In the genomic region with DNA sequence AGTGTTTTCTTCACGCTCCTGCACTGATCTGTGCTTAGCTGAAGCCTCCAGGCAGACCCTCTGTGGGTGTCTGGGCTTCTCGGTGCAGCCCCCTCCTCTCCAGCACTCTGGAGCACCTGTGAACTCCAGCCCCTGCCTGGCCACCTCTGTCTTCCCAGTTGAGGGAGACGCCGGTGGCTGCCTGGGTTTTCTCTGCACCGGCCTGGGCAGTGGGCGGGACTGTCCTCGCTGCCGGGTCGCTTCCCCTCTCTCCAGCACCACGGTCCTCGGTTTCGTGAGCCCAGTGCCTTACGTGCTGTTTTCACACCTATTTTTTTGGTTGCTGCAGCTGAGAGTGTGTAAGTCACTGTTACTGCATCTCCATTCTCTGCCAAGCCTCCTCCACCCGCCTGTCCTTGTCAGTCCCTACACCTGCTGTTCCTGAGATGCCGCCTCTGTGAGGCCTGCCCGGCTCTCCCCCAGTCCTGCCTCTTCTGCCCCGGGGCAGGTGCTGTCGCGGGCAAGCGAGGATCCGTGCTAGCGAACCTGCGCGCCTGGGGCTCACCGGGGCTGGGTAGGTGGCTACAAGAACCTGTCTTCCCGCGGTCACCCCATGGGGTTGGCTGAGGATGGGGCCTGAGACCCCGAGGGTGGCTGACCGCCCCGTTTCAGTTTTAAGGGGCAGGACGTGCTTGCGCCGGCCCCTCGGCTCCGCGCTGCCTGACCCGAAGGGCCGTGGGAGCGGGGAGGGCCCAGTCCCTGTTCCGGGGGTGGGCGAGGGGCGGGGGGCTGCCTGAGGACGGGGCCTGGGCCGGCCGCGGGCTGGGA, we compare ENCODE assay signal across 8 cellular contexts. TPM values are rescaled to one million over a fixed set of nuclear protein-coding genes. Genes with fewer than 3 reads are reported as not detected.
DNase-seq lines count a peak whose midpoint lies in the region; ATAC-seq and TF ChIP-seq lines count a peak whose summit lies in the region.

No MANE protein-coding gene starts in this region.

- H3K9me2 ChIP-seq in HCT116 (ENCODE audit: insufficient read depth): no peaks in the 10 kb centered on the region

- TF ChIP-seq RAD21 in HCT116 (IDR thresholded peaks at IDR 0.05; ENCODE audit: low read depth): no peak

- CTCF ChIA-PET in HCT116 (lab: Charles Lee): interaction anchor here (1.4 kb wide), 1 partner anchor 16 kb away, joined by 3 read pairs; the partner anchor contains the start of gene SLC26A1

- POLR2A ChIA-PET in HCT116 (lab: Charles Lee): no interaction called here

- intact Hi-C loops in HCT116 (cut with micrococcal nuclease): no loop called here
- intact Hi-C loops in natural killer cell (cut with micrococcal nuclease): loop anchor here (10.0 kb wide), 1 partner anchor 346 kb away; no protein-coding TSS in a partner anchor

- no peak for TF ChIP-seq POLR2A in HCT116 (IDR thresholded peaks at IDR 0.05; ENCODE audit: borderline replicate concordance, extremely low read depth, insufficient read depth, insufficient read length)

- H3K4me3 ChIP-seq in AG09309 (ENCODE audit: control insufficient read depth, low read depth, low read length) (peak overlapping the region; percentile 54), HCT116 (replicated peaks in 1 of 2; ENCODE audit: low read depth in 1 of 2, low read length in 2 of 2) (peak overlapping the region; percentile 31 to 48), WERI-Rb-1 (ENCODE audit: low read depth, low read length) (peak overlapping the region; percentile 46), ectodermal cell (ENCODE audit: insufficient read depth, low read depth, low read length) (peak overlapping the region; percentile 47)

- DNase-seq in AG09309 (ENCODE audit: low read depth): no peak
- DNase-seq in HCT116 (ENCODE audit: low read depth, low spot score): no peak
- DNase-seq in WERI-Rb-1: no peak
- peak; percentile 45 for DNase-seq in natural killer cell
- DNase-seq in NCI-H1436 (lab: John Stamatoyannopoulos, UW): no peak
- DNase-seq in DMS79 (lab: John Stamatoyannopoulos, UW): no peak
- DNase-seq in cerebellum (ENCODE audit: low spot score): no peak

- ATAC-seq in HCT116 (no peak), natural killer cell (peak; percentile 21 to 31 (median 29))

- peak overlapping the region in 1 of 2 donors; percentile 79 for H3K27ac Mint-ChIP-seq in natural killer cell

- H3K4me3 Mint-ChIP-seq in natural killer cell: peak overlapping the region; percentile 89

- H3K9me3 Mint-ChIP-seq in natural killer cell: no peaks in the 10 kb centered on the region

- H3K27ac ChIP-seq in HCT116 (ENCODE audit: low read depth, low read length): no peak overlapping the region; the same call in 1 of the 2 replicates
- no peak overlapping the region for H3K27ac ChIP-seq in WERI-Rb-1
- H3K27ac ChIP-seq in ectodermal cell (ENCODE audit: insufficient read depth, low read depth, low read length, poor library complexity, severe bottlenecking): no peak overlapping the region

- WGBS in ectodermal cell, 2 experiments: 6% methylated on average over 46 of the region's 46 CpGs

- H3K36me3 ChIP-seq in HCT116 (ENCODE audit: control insufficient read depth in 1 of 2, insufficient read depth in 2 of 2, low read length in 2 of 2): peaks cover 3 to 4% of the 10 kb centered on the region in 2 experiments; a peak in 2 of 4 replicates
- H3K36me3 ChIP-seq in WERI-Rb-1: peaks cover 14% of the 10 kb centered on the region
- no peaks in the 10 kb centered on the region for H3K36me3 ChIP-seq in ectodermal cell (ENCODE audit: control insufficient read depth, insufficient read depth, low read length)

- peak overlapping the region; percentile 45 for H3K9ac ChIP-seq in HCT116 (ENCODE audit: low read length)

- H3K4me1 Mint-ChIP-seq in natural killer cell: peaks cover 7 to 15% of the 10 kb centered on the region in 2 donors

- peak overlapping the region; percentile 68 for H2AFZ ChIP-seq in HCT116 (ENCODE audit: low read depth, low read length, poor library complexity, severe bottlenecking)

- TF ChIP-seq CTCF in AG09309 (IDR thresholded peaks at IDR 0.05; ENCODE audit: control insufficient read depth, insufficient read depth, low read depth, low read length, missing control alignments) (no peak), HCT116 (IDR thresholded peaks at IDR 0.05 in 2 of 3, conservative IDR thresholded peaks at IDR 0.05 in 1 of 3; ENCODE audit: borderline replicate concordance in 1 of 3, insufficient read depth in 1 of 3, low read depth in 2 of 3, low read length in 2 of 3) (no peak), WERI-Rb-1 (IDR thresholded peaks at IDR 0.05; ENCODE audit: low read depth, low read length) (no peak), natural killer cell (IDR thresholded peaks at IDR 0.05) (peak; percentile 10)

- no TSS peak for BruUV-seq in HCT116 (replicated peaks; lab: Mats Ljungman, UMichigan)

- no peaks in the 10 kb centered on the region for H4K20me1 ChIP-seq in HCT116 (ENCODE audit: insufficient read depth)

- peak overlapping the region; percentile 83 for H3K4me2 ChIP-seq in HCT116 (ENCODE audit: low read length)

- RAD21 ChIA-PET in HCT116 (lab: Charles Lee; ENCODE audit: low non-redundant PET in 1 of 2, low total read pairs in 2 of 2, uncharacterized antibody in 2 of 2, unreplicated experiment in 2 of 2): no interaction called here

- no peaks in the 10 kb centered on the region for H3K36me3 Mint-ChIP-seq in natural killer cell

- H3K4me1 ChIP-seq in HCT116 (ENCODE audit: control insufficient read depth in 1 of 2, insufficient read depth in 2 of 2, low read length in 2 of 2): peaks cover 20 to 39% of the 10 kb centered on the region in 2 experiments
- peaks cover 4% of the 10 kb centered on the region for H3K4me1 ChIP-seq in ectodermal cell (ENCODE audit: control insufficient read depth, insufficient read depth, low read length)

- H3K9me3 ChIP-seq in HCT116 (ENCODE audit: control insufficient read depth in 1 of 2, insufficient read depth in 1 of 2, low read depth in 1 of 2, low read length in 2 of 2) (no peaks in the 10 kb centered on the region), WERI-Rb-1 (ENCODE audit: severe bottlenecking) (no peaks in the 10 kb centered on the region), ectodermal cell (ENCODE audit: control insufficient read depth, low read length) (no peaks in the 10 kb centered on the region)

- H3K27me3 ChIP-seq in HCT116 (ENCODE audit: insufficient read depth, low read length) (no peaks in the 10 kb centered on the region), WERI-Rb-1 (ENCODE audit: insufficient read depth, low read depth, severe bottlenecking) (peaks cover 6% of the 10 kb centered on the region), ectodermal cell (ENCODE audit: control insufficient read depth, insufficient read depth, low read length, poor library complexity, severe bottlenecking) (peaks cover 90% of the 10 kb centered on the region)

- H3K27me3 Mint-ChIP-seq in natural killer cell (ENCODE audit: low read depth in 2 of 2): peaks cover 23 to 25% of the 10 kb centered on the region in 2 donors

- peaks cover 9% of the 10 kb centered on the region; the same call in 1 of the 2 replicates for H3K79me2 ChIP-seq in HCT116 (ENCODE audit: insufficient read depth, low read length)

TF ChIP-seq in HCT116, 20 proteins besides CTCF, POLR2A, EP300 and RAD21 (continues in another document):
- no peak for TF ChIP-seq SRF (IDR thresholded peaks at IDR 0.05; ENCODE audit: low read depth)
- TF ChIP-seq, protein P1, sequence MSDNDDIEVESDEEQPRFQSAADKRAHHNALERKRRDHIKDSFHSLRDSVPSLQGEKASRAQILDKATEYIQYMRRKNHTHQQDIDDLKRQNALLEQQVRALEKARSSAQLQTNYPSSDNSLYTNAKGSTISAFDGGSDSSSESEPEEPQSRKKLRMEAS (IDR thresholded peaks at IDR 0.05): no peak

RNA-seq across cellular contexts. Expression of gene FGFRL1, which starts 2.4 kb away (rescaled TPM):
- total RNA-seq in HCT116 (2021; ENCODE audit: unreplicated experiment): 91.1 TPM
- polyA plus RNA-seq in HCT116 (2012): 75.9 and 100 TPM in 2 replicates
- polyA plus RNA-seq in ectodermal cell (2013, experiment 1 of 4): 9.9 TPM
- 13.8 TPM for polyA plus RNA-seq in ectodermal cell (2013, experiment 2 of 4)
- 12.4 TPM for polyA plus RNA-seq in ectodermal cell (2013, experiment 3 of 4)
- polyA plus RNA-seq in ectodermal cell (2013, experiment 4 of 4): 13.9 TPM
- 10 to 100 TPM; 28.0 to 39.8 (median 32.5) TPM for total RNA-seq in natural killer cell
- 5.3 TPM for total RNA-seq in cerebellum

RNA-seq across cellular contexts. Expression of gene SLC26A1, which starts 15.8 kb away (rescaled TPM):
- total RNA-seq in HCT116 (2021; ENCODE audit: unreplicated experiment): 0.22 TPM
- polyA plus RNA-seq in HCT116 (2012): 4.4 and 5.6 TPM in 2 replicates
- 0.24 TPM for polyA plus RNA-seq in ectodermal cell (2013, experiment 1 of 4)
- 0.09 TPM for polyA plus RNA-seq in ectodermal cell (2013, experiment 2 of 4)
- 0.21 TPM for polyA plus RNA-seq in ectodermal cell (2013, experiment 3 of 4)
- 0.28 TPM for polyA plus RNA-seq in ectodermal cell (2013, experiment 4 of 4)
- total RNA-seq in natural killer cell: under 1 TPM; 0.19 to 0.80 (median 0.61) TPM
- total RNA-seq in cerebellum: 3.0 TPM

RNA-seq across cellular contexts. Expression of gene IDUA, which starts 22.2 kb away (rescaled TPM):
- total RNA-seq in HCT116 (2021; ENCODE audit: unreplicated experiment) (28.2 TPM), natural killer cell (10 to 100 TPM; 38.7 to 43.6 (median 43.0) TPM), cerebellum (16.7 TPM)
- polyA plus RNA-seq in HCT116 (2012): 22.3 and 26.0 TPM in 2 replicates
- 2.9 TPM for polyA plus RNA-seq in ectodermal cell (2013, experiment 1 of 4)
- polyA plus RNA-seq in ectodermal cell (2013, experiment 2 of 4): 4.0 TPM
- 4.5 TPM for polyA plus RNA-seq in ectodermal cell (2013, experiment 3 of 4)
- polyA plus RNA-seq in ectodermal cell (2013, experiment 4 of 4): 3.4 TPM

RNA-seq across cellular contexts. Expression of gene DGKQ, which starts 35.7 kb away (rescaled TPM):
- total RNA-seq in HCT116 (2021; ENCODE audit: unreplicated experiment): 22.0 TPM
- polyA plus RNA-seq in HCT116 (2012): 17.8 and 20.2 TPM in 2 replicates
- 7.3 TPM for polyA plus RNA-seq in ectodermal cell (2013, experiment 1 of 4)
- 8.4 TPM for polyA plus RNA-seq in ectodermal cell (2013, experiment 2 of 4)
- polyA plus RNA-seq in ectodermal cell (2013, experiment 3 of 4): 7.0 TPM
- polyA plus RNA-seq in ectodermal cell (2013, experiment 4 of 4): 8.3 TPM
- total RNA-seq in natural killer cell: 10 to 100 TPM; 64.2 to 79.5 (median 65.2) TPM
- 7.3 TPM for total RNA-seq in cerebellum
